1 cellular context compared by ENCODE assay signal in the genomic region with DNA sequence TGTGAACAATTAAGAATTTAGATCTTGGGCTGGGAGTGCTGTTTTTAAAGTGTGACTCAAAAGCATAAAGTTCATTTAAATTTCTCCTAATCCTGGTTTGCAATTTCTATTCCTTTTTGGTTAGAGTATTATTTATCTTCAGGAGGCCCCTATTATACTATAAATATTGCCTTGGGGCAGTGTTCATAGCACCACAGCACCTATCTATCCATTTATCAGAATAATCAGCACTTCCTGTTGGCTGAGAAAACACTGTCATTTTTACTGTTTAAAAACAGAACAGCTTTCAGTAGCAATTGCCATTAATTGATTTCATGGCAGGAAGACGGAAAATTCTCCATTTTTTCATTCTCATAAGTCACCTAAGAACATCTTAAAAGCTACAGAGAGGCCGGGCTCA.
TF ChIP-seq lines count a peak whose summit lies in the region.

No MANE protein-coding gene starts in this region.

TF ChIP-seq in SK-N-SH, 30 proteins besides CTCF, POLR2A, EP300 and RAD21 (continued from another document):
- TF ChIP-seq USF1 (IDR thresholded peaks at IDR 0.05; ENCODE audit: borderline replicate concordance, low read depth) (no peak), USF2 (IDR thresholded peaks at IDR 0.05; ENCODE audit: borderline replicate concordance, low read depth, low read length) (no peak), TAF1 (IDR thresholded peaks at IDR 0.05; ENCODE audit: borderline replicate concordance, low read depth, low read length) (no peak), YY1 (IDR thresholded peaks at IDR 0.05; ENCODE audit: low read depth) (no peak), TEAD4 (IDR thresholded peaks at IDR 0.05; ENCODE audit: borderline replicate concordance, insufficient read depth) (no peak), GATA2 (CRISPR knock-in tag; IDR thresholded peaks at IDR 0.05) (peak; percentile 80), ELF1 (IDR thresholded peaks at IDR 0.05) (no peak), SMC3 (IDR thresholded peaks at IDR 0.05; ENCODE audit: low read depth, low read length) (no peak)
